Comparison of ENCODE assay signal across 10 cellular contexts in genomic region chr10:62380002-62380401, GRCh38. TPM values are rescaled to one million over a fixed set of nuclear protein-coding genes. Genes with fewer than 3 reads are reported as not detected.
DNase-seq lines count a peak whose midpoint lies in the region; ATAC-seq and TF ChIP-seq lines count a peak whose summit lies in the region.
"Had no signal": no experiment of that assay in that cellular context is flagged by ENCODE, and none has a peak within 500 bp of the region (broad histone marks: within the 10 kb centered on the region; RNA-seq: fewer than 3 reads in every experiment).

No MANE protein-coding gene starts in this region.

- H3K9me3 ChIP-seq in BE2C, result no peaks in the 10 kb centered on the region

- H3K4me3 ChIP-seq in foreskin fibroblast (ENCODE audit: low read depth in 1 of 2, low read length in 2 of 2) (no peak overlapping the region), BE2C (ENCODE audit: low read depth, low read length) (no peak overlapping the region)

- peaks cover 95% of the 10 kb centered on the region for H3K4me1 Mint-ChIP-seq in HFFc6 (ENCODE audit: low read depth)

- peak overlapping the region; percentile 60 for H3K27ac Mint-ChIP-seq in HFFc6
- H3K27ac Mint-ChIP-seq: CD8-positive, alpha-beta T cell had no signal

- peaks cover 5% of the 10 kb centered on the region for H3K27me3 ChIP-seq in BE2C

- no peaks in the 10 kb centered on the region for H3K4me1 ChIP-seq in BE2C

- peak overlapping the region; percentile 65 for H3K4me3 Mint-ChIP-seq in HFFc6
- H3K4me3 Mint-ChIP-seq: CD8-positive, alpha-beta T cell had no signal

- H3K9me3 Mint-ChIP-seq in HFFc6, result no peaks in the 10 kb centered on the region
- H3K9me3 Mint-ChIP-seq: CD8-positive, alpha-beta T cell had no signal

- peak; percentile 50 for DNase-seq in AG08395 (ENCODE audit: low spot score)
- peak; percentile 92 for DNase-seq in HFFc6
- peak; percentile 27 for DNase-seq in T1000 (lab: John Stamatoyannopoulos, UW)
- DNase-seq in foreskin fibroblast, result peak; percentile 77 to 88
- DNase-seq in BE2C, result no peak
- DNase-seq in NCI-H187 (lab: John Stamatoyannopoulos, UW), result no peak
- DNase-seq in stimulated activated CD4-positive, alpha-beta T cell treated with anti-CD3 and anti-CD28 coated beads, Interleukin-2, amount 100 ng/mL, for 48 hours, result no peak
- DNase-seq: CD8-positive, alpha-beta T cell; left colon had no signal

- H3K36me3 ChIP-seq in BE2C, result no peaks in the 10 kb centered on the region

- peaks cover 26% of the 10 kb centered on the region for H3K36me3 Mint-ChIP-seq in HFFc6 (ENCODE audit: low read depth)
- H3K36me3 Mint-ChIP-seq: CD8-positive, alpha-beta T cell had no signal

- H3K27me3 Mint-ChIP-seq in HFFc6 (ENCODE audit: insufficient read depth), result no peaks in the 10 kb centered on the region

- no peak for ATAC-seq in GM21528 (IDR thresholded peaks at IDR 0.05; ENCODE audit: low FRiP score, unreplicated experiment)
- ATAC-seq: CD8-positive, alpha-beta T cell; left colon had no signal

- TF ChIP-seq CTCF in HFFc6 (IDR thresholded peaks at IDR 0.05) (no peak), foreskin fibroblast (IDR thresholded peaks at IDR 0.05; ENCODE audit: low read depth, low read length) (no peak), BE2C (IDR thresholded peaks at IDR 0.05; ENCODE audit: low read depth, low read length) (no peak)

RNA-seq across cellular contexts. Expression of gene ZNF365, which starts 5.8 kb away (rescaled TPM):
- 10 to 100 TPM; 10.2 to 14.7 (median 11.3) TPM for total RNA-seq in HFFc6 (2021; fragmentation: NEBNext Ultra II Directional; extraction: Animal tissue kit (Norgen Biotek cat#: 25700))
- not detected for polyA plus RNA-seq in BE2C (2012; ENCODE audit: insufficient read depth, insufficient read length, low read depth)
- total RNA-seq: left colon had no signal

Comparison
In these comparisons a context has a peak if more than half of its experiments do, and no peak if none do; other contexts are left out.
1. DNase-seq: peak in AG08395 (single experiment), HFFc6 (single experiment), T1000 (single experiment) and foreskin fibroblast (2 of 2); none in BE2C (single experiment), NCI-H187 (0 of 2) and stimulated activated CD4-positive, alpha-beta T cell treated with anti-CD3 and anti-CD28 coated beads, Interleukin-2, amount 100 ng/mL, for 48 hours (0 of 2).